18 cellular contexts compared by ENCODE assay signal in genomic region chr5:170748986-170749385, GRCh38. TPM values are rescaled to one million over a fixed set of nuclear protein-coding genes. Genes with fewer than 3 reads are reported as not detected.
A peak's percentile ranks its signal among the peaks of the same experiment; 100 is the strongest.
DNase-seq lines count a peak whose midpoint lies in the region; ATAC-seq and TF ChIP-seq lines count a peak whose summit lies in the region.
"Had no signal": no experiment of that assay in that cellular context is flagged by ENCODE, and none has a peak within 500 bp of the region (broad histone marks: within the 10 kb centered on the region; RNA-seq: fewer than 3 reads in every experiment).

No MANE protein-coding gene starts in this region.

- no peak overlapping the region for H3K23ac ChIP-seq in neuronal stem cell (ENCODE audit: low read depth, low read length, poor library complexity)

- H3K4me2 ChIP-seq in neuronal stem cell (ENCODE audit: insufficient read depth, low read length, poor library complexity, severe bottlenecking) (no peak overlapping the region), Karpas-422 (ENCODE audit: low read depth, low read length, poor library complexity, severe bottlenecking) (no peak overlapping the region)
- H3K4me2 ChIP-seq: BLaER1 had no signal

- peak overlapping the region; percentile 3 for H2AFZ ChIP-seq in neuronal stem cell (ENCODE audit: low read length)
- no peak overlapping the region for H2AFZ ChIP-seq in Karpas-422 (ENCODE audit: low read length)

- no peak overlapping the region for H3K9ac ChIP-seq in neuronal stem cell (ENCODE audit: low read depth, low read length, poor library complexity)
- H3K9ac ChIP-seq in Karpas-422 (ENCODE audit: low read length) = no peak overlapping the region
- H3K9ac ChIP-seq: BLaER1 had no signal

- ATAC-seq in left cardiac atrium = no peak
- ATAC-seq in HG02763 (IDR thresholded peaks at IDR 0.05; ENCODE audit: unreplicated experiment) = no peak
- ATAC-seq: CD8-positive, alpha-beta T cell had no signal

- no peaks in the 10 kb centered on the region for H3K79me2 ChIP-seq in Karpas-422 (ENCODE audit: low read length)

- H3K27ac ChIP-seq in right atrium auricular region (no peak overlapping the region), neuronal stem cell (replicated peaks; ENCODE audit: low read length) (no peak overlapping the region), Karpas-422 (ENCODE audit: low read length) (no peak overlapping the region)
- H3K27ac ChIP-seq: BLaER1, SJSA1 had no signal

- no peak overlapping the region for H2BK12ac ChIP-seq in neuronal stem cell (ENCODE audit: low read length)

- H4K20me1 ChIP-seq in Karpas-422 (ENCODE audit: insufficient read depth, low read depth, low read length) = no peaks in the 10 kb centered on the region
- H4K20me1 ChIP-seq: BLaER1 had no signal

- no peaks in the 10 kb centered on the region for H3K79me1 ChIP-seq in neuronal stem cell (ENCODE audit: low read depth, low read length)

- no peak overlapping the region for H2AK5ac ChIP-seq in neuronal stem cell (ENCODE audit: low read depth, low read length)

- H3K4ac ChIP-seq in neuronal stem cell (ENCODE audit: low read length) = no peak overlapping the region

- no peak overlapping the region for H2BK5ac ChIP-seq in neuronal stem cell (ENCODE audit: low read length)

- no peak for TF ChIP-seq CTCF in right atrium auricular region (IDR thresholded peaks at IDR 0.05)

- no peak overlapping the region for H2BK120ac ChIP-seq in neuronal stem cell (ENCODE audit: low read depth, low read length)

- no peak overlapping the region for H4K91ac ChIP-seq in neuronal stem cell (ENCODE audit: low read depth, low read length, poor library complexity)

- peak overlapping the region; percentile 69 for H2BK15ac ChIP-seq in neuronal stem cell (ENCODE audit: low read length)

- peak overlapping the region; percentile 54 for H3K18ac ChIP-seq in neuronal stem cell (ENCODE audit: low read length)

- intact Hi-C loops in left cardiac atrium (cut with DNase I) = no loop called here

- H3K9me3 ChIP-seq in right atrium auricular region (no peaks in the 10 kb centered on the region), neuronal stem cell (replicated peaks in 1 of 2; ENCODE audit: control insufficient read depth in 2 of 2, insufficient read depth in 1 of 2, low read depth in 1 of 2, low read length in 2 of 2) (peaks cover 0 to 2% of the 10 kb centered on the region in 2 donors), Karpas-422 (ENCODE audit: low read length) (no peaks in the 10 kb centered on the region)
- H3K9me3 ChIP-seq: BLaER1, MG63, SJSA1 had no signal

- H3K4me3 ChIP-seq in right atrium auricular region (no peak overlapping the region), neuronal stem cell (ENCODE audit: low read length in 2 of 2) (no peak overlapping the region), Karpas-422 (ENCODE audit: low read length) (no peak overlapping the region)
- H3K4me3 ChIP-seq: BLaER1, MG63, SJSA1 had no signal

- H3K27me3 ChIP-seq in right atrium auricular region = no peaks in the 10 kb centered on the region
- peaks cover 0 to 18% (median 9%) of the 10 kb centered on the region in 3 experiments for H3K27me3 ChIP-seq in neuronal stem cell (ENCODE audit: control insufficient read depth in 3 of 3, insufficient read depth in 3 of 3, low read depth in 1 of 3, low read length in 3 of 3)
- no peaks in the 10 kb centered on the region for H3K27me3 ChIP-seq in Karpas-422 (ENCODE audit: low read length)
- H3K27me3 ChIP-seq: BLaER1 had no signal

- H4K8ac ChIP-seq in neuronal stem cell (ENCODE audit: low read depth, low read length) = no peak overlapping the region

- H3K9me2 ChIP-seq in Karpas-422 (replicated peaks; ENCODE audit: insufficient read depth, low read length) = no peaks in the 10 kb centered on the region

- DNase-seq in right atrium auricular region (ENCODE audit: low spot score) (peak; percentile 49), left cardiac atrium (no peak), ecto neural progenitor cell (ENCODE audit: low spot score) (peak; percentile 46), neuronal stem cell (ENCODE audit: low spot score) (no peak), SK-N-DZ (ENCODE audit: low spot score) (no peak), Karpas-422 (no peak)
- DNase-seq: CD8-positive, alpha-beta T cell; H7; IMR-90; MG63; NCI-H1048; NCI-H1436; NCI-H1930; NCI-H226; NCI-H524 treated with DMSO at 0.1 percent for 48 hours had no signal

- no CpG with 5 or more reads among the region's 12 CpGs for WGBS in neuronal stem cell (ENCODE audit: extremely low coverage in 2 of 2, insufficient read length in 2 of 2, insufficient replicate concordance in 1 of 2), 2 donors

- H3K4me1 ChIP-seq in right atrium auricular region (peaks cover 0 to 54% of the 10 kb centered on the region in 2 donors), neuronal stem cell (ENCODE audit: control insufficient read depth in 2 of 2, insufficient read depth in 1 of 2, low read depth in 1 of 2, low read length in 2 of 2) (peaks cover 20 to 27% of the 10 kb centered on the region in 2 donors), Karpas-422 (ENCODE audit: low read length) (no peaks in the 10 kb centered on the region)

- H3K36me3 ChIP-seq in right atrium auricular region = no peaks in the 10 kb centered on the region
- no peaks in the 10 kb centered on the region for H3K36me3 ChIP-seq in neuronal stem cell (replicated peaks in 1 of 2; ENCODE audit: control insufficient read depth in 2 of 2, insufficient read depth in 2 of 2, low read length in 2 of 2)
- no peaks in the 10 kb centered on the region for H3K36me3 ChIP-seq in Karpas-422 (ENCODE audit: insufficient read depth, low read length)
- H3K36me3 ChIP-seq: BLaER1, MG63, SJSA1 had no signal

- H3K14ac ChIP-seq in neuronal stem cell (ENCODE audit: low read length) = no peak overlapping the region

RNA-seq across cellular contexts. Expression of gene GABRP, which starts 34.5 kb away (rescaled TPM):
- total RNA-seq in right atrium auricular region (under 1 TPM in 1 of 2 donors, not detected in 1; 0.16 TPM), left cardiac atrium (under 1 TPM in 1 of 2 donors, not detected in 1; 0.38 TPM)
- polyA plus RNA-seq in neuronal stem cell (2013, experiment 1 of 2) = not detected
- polyA plus RNA-seq in neuronal stem cell (2013, experiment 2 of 2) = 0.06 TPM
- 0.81 TPM in 1 of 2 replicates, not detected in the other for polyA plus RNA-seq in SK-N-DZ (2014; cell fraction: cytosol; rRNA removed)
- not detected in 2 replicates for polyA plus RNA-seq in SK-N-DZ (2014; cell fraction: nucleus; rRNA removed)
- total RNA-seq in Karpas-422 (2014; rRNA removed; shearing (Covaris generic); ENCODE audit: low replicate concordance) = not detected in 2 replicates
- total RNA-seq: CD8-positive, alpha-beta T cell; IMR-90; SJSA1 had no signal
- polyA plus RNA-seq: IMR-90 had no signal

Comparison
In these comparisons a context has a peak if more than half of its experiments do, and no peak if none do; other contexts are left out.
1. DNase-seq: peak in right atrium auricular region (single experiment) and ecto neural progenitor cell (single experiment); none in left cardiac atrium (single experiment), neuronal stem cell (single experiment), SK-N-DZ (single experiment) and Karpas-422 (single experiment).